In the genomic region with DNA sequence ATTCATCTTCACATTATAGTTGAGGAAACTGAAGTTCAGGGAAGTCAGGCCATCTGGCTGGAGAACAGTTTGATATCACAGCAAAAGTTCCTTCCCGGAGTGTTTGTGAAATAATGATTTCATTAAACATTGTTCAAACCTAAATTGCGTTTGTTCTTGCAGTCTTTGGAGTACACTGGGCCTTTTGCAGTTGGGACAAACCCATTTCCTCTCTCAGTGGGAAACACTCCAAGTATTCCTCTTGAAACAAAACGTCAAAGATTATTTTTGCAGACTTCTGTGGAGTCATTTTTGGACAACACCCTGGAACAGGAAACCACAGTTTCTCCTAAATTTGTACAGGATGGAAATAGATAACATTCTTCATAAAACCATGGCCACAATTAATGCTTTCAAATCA, we compare ENCODE assay signal across 1 cellular context.
TF ChIP-seq lines count a peak whose summit lies in the region.

No MANE protein-coding gene starts in this region.

TF ChIP-seq in liver, 16 proteins besides CTCF, POLR2A, EP300 and RAD21 (continued from another document):
- TF ChIP-seq, protein P1, sequence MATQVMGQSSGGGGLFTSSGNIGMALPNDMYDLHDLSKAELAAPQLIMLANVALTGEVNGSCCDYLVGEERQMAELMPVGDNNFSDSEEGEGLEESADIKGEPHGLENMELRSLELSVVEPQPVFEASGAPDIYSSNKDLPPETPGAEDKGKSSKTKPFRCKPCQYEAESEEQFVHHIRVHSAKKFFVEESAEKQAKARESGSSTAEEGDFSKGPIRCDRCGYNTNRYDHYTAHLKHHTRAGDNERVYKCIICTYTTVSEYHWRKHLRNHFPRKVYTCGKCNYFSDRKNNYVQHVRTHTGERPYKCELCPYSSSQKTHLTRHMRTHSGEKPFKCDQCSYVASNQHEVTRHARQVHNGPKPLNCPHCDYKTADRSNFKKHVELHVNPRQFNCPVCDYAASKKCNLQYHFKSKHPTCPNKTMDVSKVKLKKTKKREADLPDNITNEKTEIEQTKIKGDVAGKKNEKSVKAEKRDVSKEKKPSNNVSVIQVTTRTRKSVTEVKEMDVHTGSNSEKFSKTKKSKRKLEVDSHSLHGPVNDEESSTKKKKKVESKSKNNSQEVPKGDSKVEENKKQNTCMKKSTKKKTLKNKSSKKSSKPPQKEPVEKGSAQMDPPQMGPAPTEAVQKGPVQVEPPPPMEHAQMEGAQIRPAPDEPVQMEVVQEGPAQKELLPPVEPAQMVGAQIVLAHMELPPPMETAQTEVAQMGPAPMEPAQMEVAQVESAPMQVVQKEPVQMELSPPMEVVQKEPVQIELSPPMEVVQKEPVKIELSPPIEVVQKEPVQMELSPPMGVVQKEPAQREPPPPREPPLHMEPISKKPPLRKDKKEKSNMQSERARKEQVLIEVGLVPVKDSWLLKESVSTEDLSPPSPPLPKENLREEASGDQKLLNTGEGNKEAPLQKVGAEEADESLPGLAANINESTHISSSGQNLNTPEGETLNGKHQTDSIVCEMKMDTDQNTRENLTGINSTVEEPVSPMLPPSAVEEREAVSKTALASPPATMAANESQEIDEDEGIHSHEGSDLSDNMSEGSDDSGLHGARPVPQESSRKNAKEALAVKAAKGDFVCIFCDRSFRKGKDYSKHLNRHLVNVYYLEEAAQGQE (IDR thresholded peaks at IDR 0.05) = no peak
- TF ChIP-seq FOXA1 (IDR thresholded peaks at IDR 0.05) (no peak), NR2F2 (IDR thresholded peaks at IDR 0.05) (peak; percentile 79)
